Comparison of ENCODE assay signal across 17 cellular contexts in genomic region chr6:167409689-167410088, GRCh38.
"Had no signal": no experiment of that assay in that cellular context is flagged by ENCODE, and none has a peak within 500 bp of the region (broad histone marks: within the 10 kb centered on the region; RNA-seq: fewer than 3 reads in every experiment).

No MANE protein-coding gene starts in this region.

- DNase-seq: activated CD4-positive, alpha-beta memory T cell treated with anti-CD3 and anti-CD28 coated beads for 36 hours; activated naive CD8-positive, alpha-beta T cell treated with anti-CD3 and anti-CD28 coated beads for 36 hours; activated T-cell treated with anti-CD3 and anti-CD28 coated beads for 4 hours; amniotic stem cell; body of pancreas; head of caudate nucleus; left lung; mammary epithelial cell; midbrain; nephron progenitor cell; retina; spleen; stimulated activated CD4-positive, alpha-beta T cell treated with anti-CD3 and anti-CD28 coated beads, Interleukin-4, amount 100 ng/mL, for 4 hours; testis had no signal

- H3K27ac ChIP-seq: body of pancreas, left lung, spleen, testis, upper lobe of left lung had no signal

- H3K4me1 ChIP-seq: body of pancreas, left lung, spleen, testis had no signal

- H3K9me3 ChIP-seq: body of pancreas, left lung, spleen, testis, upper lobe of left lung had no signal

- H3K4me3 ChIP-seq: body of pancreas, left lung, spleen, testis, upper lobe of left lung had no signal

- H3K36me3 ChIP-seq: left lung, spleen, upper lobe of left lung had no signal

- FAIRE-seq: frontal cortex had no signal

- ATAC-seq: body of pancreas; left lung; stimulated activated memory B cell treated with anti-CD40 and anti-IgM and Interleukin-4, amounts not matched to agents 10 μg/mL and 1 μg/mL and 100 μg/mL, for 72 hours had no signal
